Comparison of ENCODE assay signal across 1 cellular context in genomic region chr22:42074153-42074750, GRCh38.
TF ChIP-seq lines count a peak whose summit lies in the region.

TSS of gene PHETA2 (plus strand) at chr22:42074248. CDS start at chr22:42077294, 3,046 bp downstream.

TF ChIP-seq in H1, 55 proteins besides CTCF, POLR2A, EP300 and RAD21 (continued from another document):
- TF ChIP-seq, protein P1, sequence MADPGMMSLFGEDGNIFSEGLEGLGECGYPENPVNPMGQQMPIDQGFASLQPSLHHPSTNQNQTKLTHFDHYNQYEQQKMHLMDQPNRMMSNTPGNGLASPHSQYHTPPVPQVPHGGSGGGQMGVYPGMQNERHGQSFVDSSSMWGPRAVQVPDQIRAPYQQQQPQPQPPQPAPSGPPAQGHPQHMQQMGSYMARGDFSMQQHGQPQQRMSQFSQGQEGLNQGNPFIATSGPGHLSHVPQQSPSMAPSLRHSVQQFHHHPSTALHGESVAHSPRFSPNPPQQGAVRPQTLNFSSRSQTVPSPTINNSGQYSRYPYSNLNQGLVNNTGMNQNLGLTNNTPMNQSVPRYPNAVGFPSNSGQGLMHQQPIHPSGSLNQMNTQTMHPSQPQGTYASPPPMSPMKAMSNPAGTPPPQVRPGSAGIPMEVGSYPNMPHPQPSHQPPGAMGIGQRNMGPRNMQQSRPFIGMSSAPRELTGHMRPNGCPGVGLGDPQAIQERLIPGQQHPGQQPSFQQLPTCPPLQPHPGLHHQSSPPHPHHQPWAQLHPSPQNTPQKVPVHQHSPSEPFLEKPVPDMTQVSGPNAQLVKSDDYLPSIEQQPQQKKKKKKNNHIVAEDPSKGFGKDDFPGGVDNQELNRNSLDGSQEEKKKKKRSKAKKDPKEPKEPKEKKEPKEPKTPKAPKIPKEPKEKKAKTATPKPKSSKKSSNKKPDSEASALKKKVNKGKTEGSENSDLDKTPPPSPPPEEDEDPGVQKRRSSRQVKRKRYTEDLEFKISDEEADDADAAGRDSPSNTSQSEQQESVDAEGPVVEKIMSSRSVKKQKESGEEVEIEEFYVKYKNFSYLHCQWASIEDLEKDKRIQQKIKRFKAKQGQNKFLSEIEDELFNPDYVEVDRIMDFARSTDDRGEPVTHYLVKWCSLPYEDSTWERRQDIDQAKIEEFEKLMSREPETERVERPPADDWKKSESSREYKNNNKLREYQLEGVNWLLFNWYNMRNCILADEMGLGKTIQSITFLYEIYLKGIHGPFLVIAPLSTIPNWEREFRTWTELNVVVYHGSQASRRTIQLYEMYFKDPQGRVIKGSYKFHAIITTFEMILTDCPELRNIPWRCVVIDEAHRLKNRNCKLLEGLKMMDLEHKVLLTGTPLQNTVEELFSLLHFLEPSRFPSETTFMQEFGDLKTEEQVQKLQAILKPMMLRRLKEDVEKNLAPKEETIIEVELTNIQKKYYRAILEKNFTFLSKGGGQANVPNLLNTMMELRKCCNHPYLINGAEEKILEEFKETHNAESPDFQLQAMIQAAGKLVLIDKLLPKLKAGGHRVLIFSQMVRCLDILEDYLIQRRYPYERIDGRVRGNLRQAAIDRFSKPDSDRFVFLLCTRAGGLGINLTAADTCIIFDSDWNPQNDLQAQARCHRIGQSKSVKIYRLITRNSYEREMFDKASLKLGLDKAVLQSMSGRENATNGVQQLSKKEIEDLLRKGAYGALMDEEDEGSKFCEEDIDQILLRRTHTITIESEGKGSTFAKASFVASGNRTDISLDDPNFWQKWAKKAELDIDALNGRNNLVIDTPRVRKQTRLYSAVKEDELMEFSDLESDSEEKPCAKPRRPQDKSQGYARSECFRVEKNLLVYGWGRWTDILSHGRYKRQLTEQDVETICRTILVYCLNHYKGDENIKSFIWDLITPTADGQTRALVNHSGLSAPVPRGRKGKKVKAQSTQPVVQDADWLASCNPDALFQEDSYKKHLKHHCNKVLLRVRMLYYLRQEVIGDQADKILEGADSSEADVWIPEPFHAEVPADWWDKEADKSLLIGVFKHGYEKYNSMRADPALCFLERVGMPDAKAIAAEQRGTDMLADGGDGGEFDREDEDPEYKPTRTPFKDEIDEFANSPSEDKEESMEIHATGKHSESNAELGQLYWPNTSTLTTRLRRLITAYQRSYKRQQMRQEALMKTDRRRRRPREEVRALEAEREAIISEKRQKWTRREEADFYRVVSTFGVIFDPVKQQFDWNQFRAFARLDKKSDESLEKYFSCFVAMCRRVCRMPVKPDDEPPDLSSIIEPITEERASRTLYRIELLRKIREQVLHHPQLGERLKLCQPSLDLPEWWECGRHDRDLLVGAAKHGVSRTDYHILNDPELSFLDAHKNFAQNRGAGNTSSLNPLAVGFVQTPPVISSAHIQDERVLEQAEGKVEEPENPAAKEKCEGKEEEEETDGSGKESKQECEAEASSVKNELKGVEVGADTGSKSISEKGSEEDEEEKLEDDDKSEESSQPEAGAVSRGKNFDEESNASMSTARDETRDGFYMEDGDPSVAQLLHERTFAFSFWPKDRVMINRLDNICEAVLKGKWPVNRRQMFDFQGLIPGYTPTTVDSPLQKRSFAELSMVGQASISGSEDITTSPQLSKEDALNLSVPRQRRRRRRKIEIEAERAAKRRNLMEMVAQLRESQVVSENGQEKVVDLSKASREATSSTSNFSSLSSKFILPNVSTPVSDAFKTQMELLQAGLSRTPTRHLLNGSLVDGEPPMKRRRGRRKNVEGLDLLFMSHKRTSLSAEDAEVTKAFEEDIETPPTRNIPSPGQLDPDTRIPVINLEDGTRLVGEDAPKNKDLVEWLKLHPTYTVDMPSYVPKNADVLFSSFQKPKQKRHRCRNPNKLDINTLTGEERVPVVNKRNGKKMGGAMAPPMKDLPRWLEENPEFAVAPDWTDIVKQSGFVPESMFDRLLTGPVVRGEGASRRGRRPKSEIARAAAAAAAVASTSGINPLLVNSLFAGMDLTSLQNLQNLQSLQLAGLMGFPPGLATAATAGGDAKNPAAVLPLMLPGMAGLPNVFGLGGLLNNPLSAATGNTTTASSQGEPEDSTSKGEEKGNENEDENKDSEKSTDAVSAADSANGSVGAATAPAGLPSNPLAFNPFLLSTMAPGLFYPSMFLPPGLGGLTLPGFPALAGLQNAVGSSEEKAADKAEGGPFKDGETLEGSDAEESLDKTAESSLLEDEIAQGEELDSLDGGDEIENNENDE (IDR thresholded peaks at IDR 0.05; ENCODE audit: insufficient replicate concordance, low read length) = no peak
- TF ChIP-seq NANOG (IDR thresholded peaks at IDR 0.05; ENCODE audit: insufficient read depth, low read depth, low read length, poor library complexity, severe bottlenecking) = no peak
- no peak for TF ChIP-seq BCL11A (IDR thresholded peaks at IDR 0.05; ENCODE audit: low read depth in 2 of 2, low read length in 2 of 2)
- no peak for TF ChIP-seq SP4 (IDR thresholded peaks at IDR 0.05; ENCODE audit: low read length)
- TF ChIP-seq CTBP2 (IDR thresholded peaks at IDR 0.05; ENCODE audit: borderline replicate concordance, insufficient read depth, insufficient read length, low read length) = no peak
- TF ChIP-seq TBP (IDR thresholded peaks at IDR 0.05; ENCODE audit: low read depth, low read length) = no peak
- no peak for TF ChIP-seq SRF (IDR thresholded peaks at IDR 0.05; ENCODE audit: low read depth, low read length)
- no peak for TF ChIP-seq MAFK (IDR thresholded peaks at IDR 0.05; ENCODE audit: low read depth, low read length)
- TF ChIP-seq PHF8 (conservative IDR thresholded peaks at IDR 0.05; ENCODE audit: low read depth, low read length) = peak; percentile 58
- TF ChIP-seq CEBPB (IDR thresholded peaks at IDR 0.05; ENCODE audit: low read depth, low read length) = no peak
- no peak for TF ChIP-seq SUZ12 (IDR thresholded peaks at IDR 0.05; ENCODE audit: low read length)
- TF ChIP-seq JUN (IDR thresholded peaks at IDR 0.05; ENCODE audit: low read depth, low read length) = no peak
- no peak for TF ChIP-seq RBBP5 (IDR thresholded peaks at IDR 0.05; ENCODE audit: borderline replicate concordance, low read depth, low read length)
- no peak for TF ChIP-seq FOSL1 (IDR thresholded peaks at IDR 0.05; ENCODE audit: insufficient read depth, low read depth, low read length)
- TF ChIP-seq JUND (IDR thresholded peaks at IDR 0.05; ENCODE audit: low read length) = no peak
- TF ChIP-seq SAP30 (IDR thresholded peaks at IDR 0.05; ENCODE audit: insufficient read depth, insufficient replicate concordance, low read length) = no peak
- TF ChIP-seq KDM5A (IDR thresholded peaks at IDR 0.05; ENCODE audit: low read length) = no peak
- TF ChIP-seq SIN3A (conservative IDR thresholded peaks at IDR 0.05 in 1 of 2, IDR thresholded peaks at IDR 0.05 in 1 of 2; ENCODE audit: low read depth in 1 of 2, low read length in 2 of 2) = no peak
- no peak for TF ChIP-seq BACH1 (IDR thresholded peaks at IDR 0.05; ENCODE audit: low read length)
- TF ChIP-seq EZH2 (IDR thresholded peaks at IDR 0.05; ENCODE audit: low read depth, low read length, severe bottlenecking) = no peak
- no peak for TF ChIP-seq SIX5 (IDR thresholded peaks at IDR 0.05; ENCODE audit: low read depth, low read length)
- peak; percentile 42 for TF ChIP-seq ASH2L (IDR thresholded peaks at IDR 0.05; ENCODE audit: low read length)
- no peak for TF ChIP-seq RFX5 (IDR thresholded peaks at IDR 0.05; ENCODE audit: borderline replicate concordance, low read depth, low read length)
- TF ChIP-seq, protein P2, sequence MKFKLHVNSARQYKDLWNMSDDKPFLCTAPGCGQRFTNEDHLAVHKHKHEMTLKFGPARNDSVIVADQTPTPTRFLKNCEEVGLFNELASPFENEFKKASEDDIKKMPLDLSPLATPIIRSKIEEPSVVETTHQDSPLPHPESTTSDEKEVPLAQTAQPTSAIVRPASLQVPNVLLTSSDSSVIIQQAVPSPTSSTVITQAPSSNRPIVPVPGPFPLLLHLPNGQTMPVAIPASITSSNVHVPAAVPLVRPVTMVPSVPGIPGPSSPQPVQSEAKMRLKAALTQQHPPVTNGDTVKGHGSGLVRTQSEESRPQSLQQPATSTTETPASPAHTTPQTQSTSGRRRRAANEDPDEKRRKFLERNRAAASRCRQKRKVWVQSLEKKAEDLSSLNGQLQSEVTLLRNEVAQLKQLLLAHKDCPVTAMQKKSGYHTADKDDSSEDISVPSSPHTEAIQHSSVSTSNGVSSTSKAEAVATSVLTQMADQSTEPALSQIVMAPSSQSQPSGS (IDR thresholded peaks at IDR 0.05; ENCODE audit: low read length) = no peak
- TF ChIP-seq, protein P3, sequence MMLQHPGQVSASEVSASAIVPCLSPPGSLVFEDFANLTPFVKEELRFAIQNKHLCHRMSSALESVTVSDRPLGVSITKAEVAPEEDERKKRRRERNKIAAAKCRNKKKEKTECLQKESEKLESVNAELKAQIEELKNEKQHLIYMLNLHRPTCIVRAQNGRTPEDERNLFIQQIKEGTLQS (IDR thresholded peaks at IDR 0.05; ENCODE audit: insufficient read depth, low read depth, low read length) = no peak
- no peak for TF ChIP-seq NRF1 (IDR thresholded peaks at IDR 0.05; ENCODE audit: low read depth, low read length)
- TF ChIP-seq HDAC2 (IDR thresholded peaks at IDR 0.05; ENCODE audit: borderline replicate concordance in 1 of 2, low read depth in 2 of 2, low read length in 2 of 2) = no peak
- no peak for TF ChIP-seq EGR1 (IDR thresholded peaks at IDR 0.05; ENCODE audit: borderline replicate concordance, low read depth, low read length)
- TF ChIP-seq CREB1 (IDR thresholded peaks at IDR 0.05) = no peak
- 0 out of 2 replicates have a peak, but pooled peaks have one; percentile 62 for TF ChIP-seq TAF1 (IDR thresholded peaks at IDR 0.05; ENCODE audit: low read depth, low read length)
- TF ChIP-seq CBX5 (IDR thresholded peaks at IDR 0.05; ENCODE audit: low read depth, low read length) = no peak
- TF ChIP-seq SIRT6 (IDR thresholded peaks at IDR 0.05; ENCODE audit: low read length) = no peak
- no peak for TF ChIP-seq SP2 (IDR thresholded peaks at IDR 0.05; ENCODE audit: low read length)
- TF ChIP-seq RXRA (IDR thresholded peaks at IDR 0.05; ENCODE audit: insufficient read depth, low read depth, low read length) = no peak
- TF ChIP-seq TEAD4 (IDR thresholded peaks at IDR 0.05; ENCODE audit: low read depth, low read length) = no peak
- TF ChIP-seq SP1 (IDR thresholded peaks at IDR 0.05; ENCODE audit: low read depth, low read length) = no peak
- TF ChIP-seq USF2 (IDR thresholded peaks at IDR 0.05; ENCODE audit: low read length) = no peak
- no peak for TF ChIP-seq TCF12 (IDR thresholded peaks at IDR 0.05; ENCODE audit: low read depth, low read length)
- TF ChIP-seq ZNF274 (IDR thresholded peaks at IDR 0.05; ENCODE audit: borderline replicate concordance, extremely low read depth, low read length) = no peak
- TF ChIP-seq CBX8 (IDR thresholded peaks at IDR 0.05; ENCODE audit: borderline replicate concordance, low read depth, low read length) = no peak
- TF ChIP-seq, protein P4, sequence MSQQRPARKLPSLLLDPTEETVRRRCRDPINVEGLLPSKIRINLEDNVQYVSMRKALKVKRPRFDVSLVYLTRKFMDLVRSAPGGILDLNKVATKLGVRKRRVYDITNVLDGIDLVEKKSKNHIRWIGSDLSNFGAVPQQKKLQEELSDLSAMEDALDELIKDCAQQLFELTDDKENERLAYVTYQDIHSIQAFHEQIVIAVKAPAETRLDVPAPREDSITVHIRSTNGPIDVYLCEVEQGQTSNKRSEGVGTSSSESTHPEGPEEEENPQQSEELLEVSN (IDR thresholded peaks at IDR 0.05) = peak; percentile 78; the same call in 1 of the 2 replicates
- peak; percentile 51; the same call in 1 of the 2 replicates for TF ChIP-seq POLR2AphosphoS5 (IDR thresholded peaks at IDR 0.05; ENCODE audit: low read depth, low read length)
- TF ChIP-seq RNF2 (IDR thresholded peaks at IDR 0.05; ENCODE audit: borderline replicate concordance, low read depth, low read length, missing control alignments, poor library complexity, severe bottlenecking) = no peak
- no peak for TF ChIP-seq HDAC6 (IDR thresholded peaks at IDR 0.05; ENCODE audit: low read depth, low read length)
- TF ChIP-seq BRCA1 (IDR thresholded peaks at IDR 0.05; ENCODE audit: low read depth, low read length) = no peak
- TF ChIP-seq GTF2F1 (IDR thresholded peaks at IDR 0.05; ENCODE audit: borderline replicate concordance, low read depth, low read length) = no peak
- no peak for TF ChIP-seq KDM1A (IDR thresholded peaks at IDR 0.05; ENCODE audit: borderline replicate concordance, low read length)
- no peak for TF ChIP-seq POU5F1 (IDR thresholded peaks at IDR 0.05; ENCODE audit: low read depth, low read length)
- no peak for TF ChIP-seq YY1 (IDR thresholded peaks at IDR 0.05; ENCODE audit: low read depth, low read length)
- no peak for TF ChIP-seq CHD2 (IDR thresholded peaks at IDR 0.05; ENCODE audit: low read length)
